ENCODE assay signal across 1 cellular context in the genomic region with DNA sequence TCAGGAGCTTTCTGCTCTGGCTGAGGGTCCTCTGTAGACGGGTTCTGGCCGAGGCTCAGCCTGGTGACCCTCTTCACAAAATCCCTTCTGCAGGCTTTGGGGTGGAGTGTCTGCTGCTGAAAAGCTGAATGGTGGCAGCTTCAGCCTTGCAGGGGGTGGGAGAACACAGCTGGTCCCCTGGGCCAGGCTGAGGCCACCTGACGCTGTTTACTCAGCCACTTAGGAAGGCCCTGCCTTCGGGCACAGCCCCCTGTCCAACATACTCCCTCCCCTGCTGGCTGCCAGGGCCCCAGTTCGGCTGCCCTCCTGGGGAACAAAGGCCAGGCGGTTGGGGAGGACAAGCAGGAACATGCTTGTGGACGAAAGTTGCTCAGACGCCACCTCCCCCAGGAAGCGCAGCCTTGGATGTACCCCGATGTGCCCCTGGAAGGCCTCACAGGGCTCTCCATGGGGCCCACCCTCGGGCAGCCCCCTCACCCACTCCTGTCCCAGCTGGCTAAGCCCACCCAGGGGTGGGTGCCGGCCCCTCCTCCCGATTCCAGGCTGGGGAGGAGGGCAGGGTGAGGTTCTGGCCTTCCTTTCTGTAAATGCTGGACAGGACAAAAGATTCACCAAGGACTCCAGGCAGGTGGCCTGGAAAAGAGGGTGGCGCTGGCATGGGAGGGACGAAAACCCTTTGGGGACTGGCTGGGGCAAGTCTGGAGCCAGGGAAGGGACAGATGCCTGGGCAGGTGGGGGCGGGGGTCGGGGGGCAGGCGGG.
TF ChIP-seq lines count a peak whose summit lies in the region.

TSS of gene ANKRD65 (minus strand) at position 130 of the 760 bp plus-strand sequence. CDS start 271 bp downstream, outside the sequence.

TF ChIP-seq in GM12878, 131 proteins besides CTCF, POLR2A, EP300 and RAD21:
- TF ChIP-seq GATAD2B (conservative IDR thresholded peaks at IDR 0.05; ENCODE audit: low read depth) (0 out of 2 replicates have a peak, but pooled peaks have one; percentile 17), SKIL (IDR thresholded peaks at IDR 0.05; ENCODE audit: low read depth, poor library complexity, severe bottlenecking) (no peak), ZNF687 (IDR thresholded peaks at IDR 0.05) (0 out of 2 replicates have a peak, but pooled peaks have one; percentile 45)
